Comparison of ENCODE assay signal across 13 cellular contexts in the genomic region with DNA sequence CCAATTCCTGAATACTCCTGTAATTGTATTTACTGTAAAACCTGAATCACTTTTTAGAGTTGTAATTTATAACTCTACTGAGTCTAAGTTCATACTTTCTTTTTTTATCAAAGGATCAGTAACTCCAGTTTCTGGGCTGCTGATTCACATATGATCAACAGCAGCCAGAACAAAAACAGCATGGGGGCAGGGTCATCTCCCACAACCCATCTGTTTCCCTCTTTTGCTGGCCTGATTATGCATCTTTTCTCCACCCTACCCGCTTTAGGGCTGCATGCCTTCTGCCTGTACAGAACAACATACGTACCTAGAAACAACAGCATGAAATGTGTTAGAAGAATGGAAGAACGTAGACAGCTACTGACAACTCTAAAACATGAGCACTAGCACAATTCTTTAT.
DNase-seq lines count a peak whose midpoint lies in the region; ATAC-seq, FAIRE-seq and TF ChIP-seq lines count a peak whose summit lies in the region.
"Had no signal": no experiment of that assay in that cellular context is flagged by ENCODE, and none has a peak within 500 bp of the region (broad histone marks: within the 10 kb centered on the region; RNA-seq: fewer than 3 reads in every experiment).

No MANE protein-coding gene starts in this region.

- no TSS peak for BruUV-seq in A673 (replicated peaks; lab: Mats Ljungman, UMichigan)

- FAIRE-seq in D721Med (lab: Jason Lieb, UNC): no peak

- H3K27me3 Mint-ChIP-seq in activated T-cell treated with anti-CD3 and anti-CD28 coated beads, Interleukin-2, amount 50 U/mL, for 72 hours (ENCODE audit: low read depth): no peaks in the 10 kb centered on the region

- H3K4me3 Mint-ChIP-seq in activated T-cell treated with anti-CD3 and anti-CD28 coated beads, Interleukin-2, amount 50 U/mL, for 72 hours: peak overlapping the region; percentile 59 to 68
- H3K4me3 Mint-ChIP-seq: CD14-positive monocyte had no signal

- POLR2A ChIA-PET in A673 (lab: Charles Lee; ENCODE audit: low non-redundant PET): no interaction called here

- H3K36me3 ChIP-seq in A673 (ENCODE audit: insufficient read depth, low read length, poor library complexity, severe bottlenecking) (no peaks in the 10 kb centered on the region), H7 (replicated peaks; ENCODE audit: control insufficient read depth, insufficient read depth, low read length) (no peaks in the 10 kb centered on the region)
- H3K36me3 ChIP-seq: gastroesophageal sphincter had no signal

- no peaks in the 10 kb centered on the region for H3K27me3 ChIP-seq in A673 (replicated peaks; ENCODE audit: insufficient read depth, low read depth, low read length, poor library complexity)
- H3K27me3 ChIP-seq in H7 (ENCODE audit: control insufficient read depth, insufficient read depth, low read length): no peaks in the 10 kb centered on the region
- H3K27me3 ChIP-seq: body of pancreas, gastroesophageal sphincter had no signal

- peaks cover 21% of the 10 kb centered on the region for H3K4me1 Mint-ChIP-seq in activated T-cell treated with anti-CD3 and anti-CD28 coated beads, Interleukin-2, amount 50 U/mL, for 72 hours (ENCODE audit: low read depth)

- H3K27ac ChIP-seq in A673 (ENCODE audit: low read depth, low read length, poor library complexity, severe bottlenecking): no peak overlapping the region
- H3K27ac ChIP-seq: body of pancreas, gastroesophageal sphincter had no signal

- intact Hi-C loops in A673 (cut with micrococcal nuclease; ENCODE audit: unreplicated experiment): no loop called here

- CTCF ChIA-PET in A673 (lab: Charles Lee): interaction anchor here (0.8 kb wide), 1 partner anchor 36 kb away, joined by 11 read pairs; no protein-coding TSS in a partner anchor

- H3K9me3 Mint-ChIP-seq in activated T-cell treated with anti-CD3 and anti-CD28 coated beads, Interleukin-2, amount 50 U/mL, for 72 hours: no peaks in the 10 kb centered on the region

- peaks cover 16% of the 10 kb centered on the region for H3K4me1 ChIP-seq in A673 (ENCODE audit: insufficient read depth, low read length, poor library complexity, severe bottlenecking)
- H3K4me1 ChIP-seq: body of pancreas had no signal

- peaks cover 0 to 2% of the 10 kb centered on the region in 2 donors for H3K36me3 Mint-ChIP-seq in activated T-cell treated with anti-CD3 and anti-CD28 coated beads, Interleukin-2, amount 50 U/mL, for 72 hours (ENCODE audit: insufficient read depth in 2 of 2)

- DNase-seq in A673 (ENCODE audit: low spot score) (peak; percentile 12), H7 (peak; percentile 19), fibroblast of the conjunctiva (ENCODE audit: low read depth) (peak; percentile 4), D721Med (ENCODE audit: insufficient read length, low spot score) (no peak), NCI-H128 (lab: John Stamatoyannopoulos, UW; ENCODE audit: unreplicated experiment) (no peak)
- DNase-seq in activated T-cell treated with anti-CD3 and anti-CD28 coated beads, Interleukin-2, amount 50 U/mL, for 72 hours: peak in 1 of 2 donors; percentile 9
- DNase-seq: body of pancreas; MV-4-11; stimulated activated CD4-positive, alpha-beta T cell treated with anti-CD3 and anti-CD28 coated beads, Interleukin-4, amount 100 ng/mL, for 24 hours had no signal

- TF ChIP-seq CTCF in A673 (conservative IDR thresholded peaks at IDR 0.05; ENCODE audit: low read depth, low read length) (no peak), D721Med (IDR thresholded peaks at IDR 0.05; ENCODE audit: insufficient read depth, missing control alignments) (no peak)

- ATAC-seq in activated T-cell treated with anti-CD3 and anti-CD28 coated beads, Interleukin-2, amount 50 U/mL, for 72 hours (replicated peaks in 1 of 2): peak; percentile 39 to 65
- no peak for ATAC-seq in HG03565 (IDR thresholded peaks at IDR 0.05; ENCODE audit: unreplicated experiment)
- ATAC-seq in GM18909 (IDR thresholded peaks at IDR 0.05; ENCODE audit: poor library complexity, unreplicated experiment): no peak
- ATAC-seq: body of pancreas, gastroesophageal sphincter had no signal

- H3K9me3 ChIP-seq in A673 (ENCODE audit: low read depth, low read length, poor library complexity, severe bottlenecking): no peaks in the 10 kb centered on the region
- H3K9me3 ChIP-seq: body of pancreas, gastroesophageal sphincter had no signal

- H3K4me3 ChIP-seq in A673 (ENCODE audit: low read depth, low read length, poor library complexity, severe bottlenecking) (no peak overlapping the region), H7 (ENCODE audit: insufficient read depth, low read depth, low read length) (no peak overlapping the region)
- H3K4me3 ChIP-seq: body of pancreas, gastroesophageal sphincter had no signal

- H3K27ac Mint-ChIP-seq in activated T-cell treated with anti-CD3 and anti-CD28 coated beads, Interleukin-2, amount 50 U/mL, for 72 hours: peak overlapping the region; percentile 88

Comparison
In these comparisons a context has a peak if more than half of its experiments do, and no peak if none do; other contexts are left out.
1. DNase-seq: peak in A673 (single experiment), H7 (single experiment) and fibroblast of the conjunctiva (single experiment); none in D721Med (single experiment) and NCI-H128 (single experiment).
2. ATAC-seq: peak in activated T-cell treated with anti-CD3 and anti-CD28 coated beads, Interleukin-2, amount 50 U/mL, for 72 hours (2 of 2); none in HG03565 (single experiment) and GM18909 (single experiment).